Comparison of ENCODE assay signal across 24 cellular contexts in the genomic region with DNA sequence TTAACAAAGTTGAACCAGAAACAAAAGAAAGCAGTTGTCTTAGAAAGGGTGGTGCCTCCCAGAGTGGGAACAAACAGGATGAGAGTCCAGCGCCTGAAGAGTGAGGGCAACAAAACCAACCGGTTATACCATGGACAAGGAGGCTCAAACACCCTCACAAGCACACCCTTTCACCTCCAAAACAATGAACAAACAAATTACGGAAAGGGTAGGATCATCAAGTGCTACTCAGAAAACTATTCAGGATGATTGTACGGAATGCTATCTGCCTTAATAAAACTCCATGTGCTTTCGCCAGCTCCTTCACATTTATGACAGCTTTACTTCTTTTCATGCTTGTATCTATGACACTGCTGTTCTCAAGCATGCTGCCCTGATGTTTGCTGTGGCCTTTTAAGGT. TPM values are rescaled to one million over a fixed set of nuclear protein-coding genes. Genes with fewer than 3 reads are reported as not detected.
A peak's percentile ranks its signal among the peaks of the same experiment; 100 is the strongest.
DNase-seq lines count a peak whose midpoint lies in the region; ATAC-seq and TF ChIP-seq lines count a peak whose summit lies in the region.
"Had no signal": no experiment of that assay in that cellular context is flagged by ENCODE, and none has a peak within 500 bp of the region (broad histone marks: within the 10 kb centered on the region; RNA-seq: fewer than 3 reads in every experiment).

No MANE protein-coding gene starts in this region.

- H3K27me3 ChIP-seq in Karpas-422 (ENCODE audit: low read length): no peaks in the 10 kb centered on the region
- no peaks in the 10 kb centered on the region for H3K27me3 ChIP-seq in suprapubic skin
- H3K27me3 ChIP-seq: heart left ventricle, vagina had no signal

- no peak overlapping the region for H3K4me3 Mint-ChIP-seq in activated T-helper 2 cell treated with anti-CD3 and anti-CD28 coated beads, Interferon-gamma antibody, Interleukin-2, Interleukin-4, amounts not matched to agents 10 μg/mL and 5 μg/mL and 100 μg/mL, durations not matched to agents 14 hours and 24 hours and 36 hours (ENCODE audit: low read depth)
- H3K4me3 Mint-ChIP-seq: activated naive CD8-positive, alpha-beta T cell; CD14-positive monocyte; naive thymus-derived CD4-positive, alpha-beta T cell; T-helper 2 cell treated with Interferon-gamma antibody and Interleukin-4, amounts not matched to agents 5 μg/mL and 100 μg/mL, for 36 hours had no signal

- H3K27ac Mint-ChIP-seq in activated T-helper 2 cell treated with anti-CD3 and anti-CD28 coated beads, Interferon-gamma antibody, Interleukin-2, Interleukin-4, amounts not matched to agents 10 μg/mL and 5 μg/mL and 100 μg/mL, durations not matched to agents 14 hours and 24 hours and 36 hours: no peak overlapping the region
- H3K27ac Mint-ChIP-seq: activated naive CD8-positive, alpha-beta T cell; naive thymus-derived CD4-positive, alpha-beta T cell; T-helper 2 cell treated with Interferon-gamma antibody and Interleukin-4, amounts not matched to agents 5 μg/mL and 100 μg/mL, for 36 hours had no signal

- intact Hi-C loops in activated T-helper 2 cell treated with anti-CD3 and anti-CD28 coated beads, Interferon-gamma antibody, Interleukin-2, Interleukin-4, amounts not matched to agents 10 μg/mL and 5 μg/mL and 100 μg/mL, durations not matched to agents 14 hours and 24 hours and 36 hours (cut with micrococcal nuclease): no loop called here

- 72% methylated on average over 5 of the region's 5 CpGs for WGBS in suprapubic skin

- peaks cover 54% of the 10 kb centered on the region for H3K4me1 Mint-ChIP-seq in activated T-helper 2 cell treated with anti-CD3 and anti-CD28 coated beads, Interferon-gamma antibody, Interleukin-2, Interleukin-4, amounts not matched to agents 10 μg/mL and 5 μg/mL and 100 μg/mL, durations not matched to agents 14 hours and 24 hours and 36 hours (ENCODE audit: low read depth)

- TF ChIP-seq EP300 in suprapubic skin (IDR thresholded peaks at IDR 0.05): no peak

- no peak overlapping the region for H3K9ac ChIP-seq in Karpas-422 (ENCODE audit: low read length)

- H3K79me2 ChIP-seq in Karpas-422 (ENCODE audit: low read length): peaks cover 93% of the 10 kb centered on the region

- H3K9me3 ChIP-seq in Karpas-422 (ENCODE audit: low read length) (no peaks in the 10 kb centered on the region), suprapubic skin (no peaks in the 10 kb centered on the region)
- H3K9me3 ChIP-seq: heart left ventricle, vagina had no signal

- no peak overlapping the region for H3K4me2 ChIP-seq in Karpas-422 (ENCODE audit: low read depth, low read length, poor library complexity, severe bottlenecking)
- H3K4me2 ChIP-seq: smooth muscle cell had no signal

- ATAC-seq in GM21786 (IDR thresholded peaks at IDR 0.05; ENCODE audit: unreplicated experiment): no peak
- ATAC-seq: heart left ventricle; left cardiac atrium; naive thymus-derived CD4-positive, alpha-beta T cell had no signal

- no peak for DNase-seq in Karpas-422
- DNase-seq in NCI-H748 treated with DMSO at 0.1 percent for 48 hours (lab: John Stamatoyannopoulos, UW): peak; percentile 15
- peak; percentile 29 to 30 for DNase-seq in erythroblast (lab: John Stamatoyannopoulos, UW)
- DNase-seq in suprapubic skin (ENCODE audit: low spot score in 2 of 2): no peak
- no peak for DNase-seq in activated T-helper 2 cell treated with anti-CD3 and anti-CD28 coated beads, Interferon-gamma antibody, Interleukin-2, Interleukin-4, amounts not matched to agents 10 μg/mL and 5 μg/mL and 100 μg/mL, durations not matched to agents 14 hours and 24 hours and 36 hours (ENCODE audit: low spot score)
- DNase-seq in NCI-H446 treated with DMSO at 0.1 percent for 48 hours (lab: John Stamatoyannopoulos, UW): no peak
- DNase-seq: aorta; central memory CD4-positive, alpha-beta T cell; heart left ventricle; KG1; left cardiac atrium; naive thymus-derived CD4-positive, alpha-beta T cell; NCI-H146; NCI-H2171 treated with DMSO at 0.1 percent for 48 hours; NCI-H774; retina; stimulated activated CD4-positive, alpha-beta T cell treated with anti-CD3 and anti-CD28 coated beads, Interleukin-2, amount 100 ng/mL, for 24 hours had no signal

- H3K27me3 Mint-ChIP-seq in activated T-helper 2 cell treated with anti-CD3 and anti-CD28 coated beads, Interferon-gamma antibody, Interleukin-2, Interleukin-4, amounts not matched to agents 10 μg/mL and 5 μg/mL and 100 μg/mL, durations not matched to agents 14 hours and 24 hours and 36 hours (ENCODE audit: low read depth): no peaks in the 10 kb centered on the region
- H3K27me3 Mint-ChIP-seq: activated naive CD8-positive, alpha-beta T cell; naive thymus-derived CD4-positive, alpha-beta T cell had no signal

- no peak for TF ChIP-seq POLR2A in erythroblast (IDR thresholded peaks at IDR 0.05; ENCODE audit: low read length)
- TF ChIP-seq POLR2A in suprapubic skin (IDR thresholded peaks at IDR 0.05): no peak

- H3K4me1 ChIP-seq in Karpas-422 (ENCODE audit: low read length) (peaks cover 77% of the 10 kb centered on the region), suprapubic skin (peaks cover 4% of the 10 kb centered on the region)
- H3K4me1 ChIP-seq: heart left ventricle had no signal

- peaks cover 75% of the 10 kb centered on the region for H3K36me3 Mint-ChIP-seq in activated T-helper 2 cell treated with anti-CD3 and anti-CD28 coated beads, Interferon-gamma antibody, Interleukin-2, Interleukin-4, amounts not matched to agents 10 μg/mL and 5 μg/mL and 100 μg/mL, durations not matched to agents 14 hours and 24 hours and 36 hours (ENCODE audit: low read depth)

- no peak overlapping the region for H2AFZ ChIP-seq in Karpas-422 (ENCODE audit: low read length)

- TF ChIP-seq CTCF in suprapubic skin (IDR thresholded peaks at IDR 0.05): no peak

- H3K9me2 ChIP-seq in Karpas-422 (replicated peaks; ENCODE audit: insufficient read depth, low read length): no peaks in the 10 kb centered on the region

- H3K9me3 Mint-ChIP-seq in activated T-helper 2 cell treated with anti-CD3 and anti-CD28 coated beads, Interferon-gamma antibody, Interleukin-2, Interleukin-4, amounts not matched to agents 10 μg/mL and 5 μg/mL and 100 μg/mL, durations not matched to agents 14 hours and 24 hours and 36 hours: peaks cover 5% of the 10 kb centered on the region
- H3K9me3 Mint-ChIP-seq: CD14-positive monocyte; T-helper 2 cell treated with Interferon-gamma antibody and Interleukin-4, amounts not matched to agents 5 μg/mL and 100 μg/mL, for 36 hours had no signal

- H3K36me3 ChIP-seq in Karpas-422 (ENCODE audit: insufficient read depth, low read length) (peaks cover 44% of the 10 kb centered on the region), suprapubic skin (no peaks in the 10 kb centered on the region)
- H3K36me3 ChIP-seq: heart left ventricle, vagina had no signal

- H3K27ac ChIP-seq in Karpas-422 (ENCODE audit: low read length) (peak overlapping the region; percentile 76), suprapubic skin (peak overlapping the region; percentile 17)
- H3K27ac ChIP-seq: heart left ventricle, RWPE1, vagina had no signal

- peaks cover 14% of the 10 kb centered on the region for H4K20me1 ChIP-seq in Karpas-422 (ENCODE audit: insufficient read depth, low read depth, low read length)

- no peak overlapping the region for H3K4me3 ChIP-seq in Karpas-422 (ENCODE audit: low read length)
- no peak overlapping the region for H3K4me3 ChIP-seq in suprapubic skin
- H3K4me3 ChIP-seq: heart left ventricle, smooth muscle cell, vagina had no signal

RNA-seq across cellular contexts. Expression of a gene that starts 26.8 kb away (rescaled TPM):
- 201 and 340 TPM in 2 replicates for total RNA-seq in Karpas-422 (2014; rRNA removed; shearing (Covaris generic); ENCODE audit: low replicate concordance)
- total RNA-seq in suprapubic skin: 10 to 100 TPM; 15.0 to 24.1 (median 20.2) TPM
- total RNA-seq in activated T-helper 2 cell treated with anti-CD3 and anti-CD28 coated beads, Interferon-gamma antibody, Interleukin-2, Interleukin-4, amounts not matched to agents 10 μg/mL and 5 μg/mL and 100 μg/mL, durations not matched to agents 14 hours and 24 hours and 36 hours: 136 TPM in 2 replicates

Comparison
In these comparisons a context has a peak if more than half of its experiments do, and no peak if none do; other contexts are left out.
1. DNase-seq: peak in NCI-H748 treated with DMSO at 0.1 percent for 48 hours (single experiment) and erythroblast (2 of 2); none in Karpas-422 (single experiment), suprapubic skin (0 of 2), activated T-helper 2 cell treated with anti-CD3 and anti-CD28 coated beads, Interferon-gamma antibody, Interleukin-2, Interleukin-4, amounts not matched to agents 10 μg/mL and 5 μg/mL and 100 μg/mL, durations not matched to agents 14 hours and 24 hours and 36 hours (single experiment) and NCI-H446 treated with DMSO at 0.1 percent for 48 hours (single experiment).